ENCODE assay signal across 2 cellular contexts in genomic region chr12:132610051-132610759, GRCh38.
TF ChIP-seq lines count a peak whose summit lies in the region.

Gene LRCOL1 (minus strand): TSS chr12:132610582. CDS start chr12:132606251, 4,331 bp downstream.

TF ChIP-seq in liver, 16 proteins besides CTCF, POLR2A, EP300 and RAD21 (continued from another document):
- no peak for TF ChIP-seq NR2F2 (IDR thresholded peaks at IDR 0.05)
- no peak for TF ChIP-seq FOXA2 (IDR thresholded peaks at IDR 0.05)
- no peak for TF ChIP-seq GABPA (IDR thresholded peaks at IDR 0.05 in 1 of 2, conservative IDR thresholded peaks at IDR 0.05 in 1 of 2)
- no peak for TF ChIP-seq EGR1 (IDR thresholded peaks at IDR 0.05; ENCODE audit: low read depth in 2 of 2)
- no peak for TF ChIP-seq REST (IDR thresholded peaks at IDR 0.05)
- TF ChIP-seq YY1 (IDR thresholded peaks at IDR 0.05): no peak
- no peak for TF ChIP-seq TAF1 (conservative IDR thresholded peaks at IDR 0.05)
- TF ChIP-seq HNF4A (conservative IDR thresholded peaks at IDR 0.05): no peak
- TF ChIP-seq, protein P1, sequence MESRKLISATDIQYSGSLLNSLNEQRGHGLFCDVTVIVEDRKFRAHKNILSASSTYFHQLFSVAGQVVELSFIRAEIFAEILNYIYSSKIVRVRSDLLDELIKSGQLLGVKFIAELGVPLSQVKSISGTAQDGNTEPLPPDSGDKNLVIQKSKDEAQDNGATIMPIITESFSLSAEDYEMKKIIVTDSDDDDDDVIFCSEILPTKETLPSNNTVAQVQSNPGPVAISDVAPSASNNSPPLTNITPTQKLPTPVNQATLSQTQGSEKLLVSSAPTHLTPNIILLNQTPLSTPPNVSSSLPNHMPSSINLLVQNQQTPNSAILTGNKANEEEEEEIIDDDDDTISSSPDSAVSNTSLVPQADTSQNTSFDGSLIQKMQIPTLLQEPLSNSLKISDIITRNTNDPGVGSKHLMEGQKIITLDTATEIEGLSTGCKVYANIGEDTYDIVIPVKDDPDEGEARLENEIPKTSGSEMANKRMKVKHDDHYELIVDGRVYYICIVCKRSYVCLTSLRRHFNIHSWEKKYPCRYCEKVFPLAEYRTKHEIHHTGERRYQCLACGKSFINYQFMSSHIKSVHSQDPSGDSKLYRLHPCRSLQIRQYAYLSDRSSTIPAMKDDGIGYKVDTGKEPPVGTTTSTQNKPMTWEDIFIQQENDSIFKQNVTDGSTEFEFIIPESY (IDR thresholded peaks at IDR 0.05): no peak
- no peak for TF ChIP-seq ATF3 (IDR thresholded peaks at IDR 0.05)

TF ChIP-seq in HepG2, 621 proteins besides CTCF, POLR2A, EP300 and RAD21 (continued from another document):
- no peak for TF ChIP-seq FOXO4 (CRISPR knock-in tag; conservative IDR thresholded peaks at IDR 0.05)
- no peak for TF ChIP-seq HNRNPUL1 (IDR thresholded peaks at IDR 0.05; ENCODE audit: low read depth, low read length)
- no peak for TF ChIP-seq ZNF441 (CRISPR knock-in tag; IDR thresholded peaks at IDR 0.05; ENCODE audit: borderline replicate concordance)
- TF ChIP-seq ZNF556 (CRISPR knock-in tag; IDR thresholded peaks at IDR 0.05; ENCODE audit: borderline replicate concordance): no peak
- TF ChIP-seq ZNF280D (CRISPR knock-in tag; IDR thresholded peaks at IDR 0.05): no peak
- no peak for TF ChIP-seq PAX8 (CRISPR knock-in tag; IDR thresholded peaks at IDR 0.05; ENCODE audit: borderline replicate concordance)
- no peak for TF ChIP-seq ZNF772 (CRISPR knock-in tag; IDR thresholded peaks at IDR 0.05)
- TF ChIP-seq ATRX (CRISPR knock-in tag; IDR thresholded peaks at IDR 0.05; ENCODE audit: borderline replicate concordance): no peak
- no peak for TF ChIP-seq AKAP8 (CRISPR knock-in tag; IDR thresholded peaks at IDR 0.05)
- no peak for TF ChIP-seq ZNF274 (CRISPR knock-in tag; IDR thresholded peaks at IDR 0.05)
- TF ChIP-seq, protein P2, sequence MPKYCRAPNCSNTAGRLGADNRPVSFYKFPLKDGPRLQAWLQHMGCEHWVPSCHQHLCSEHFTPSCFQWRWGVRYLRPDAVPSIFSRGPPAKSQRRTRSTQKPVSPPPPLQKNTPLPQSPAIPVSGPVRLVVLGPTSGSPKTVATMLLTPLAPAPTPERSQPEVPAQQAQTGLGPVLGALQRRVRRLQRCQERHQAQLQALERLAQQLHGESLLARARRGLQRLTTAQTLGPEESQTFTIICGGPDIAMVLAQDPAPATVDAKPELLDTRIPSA (CRISPR knock-in tag; IDR thresholded peaks at IDR 0.05; ENCODE audit: borderline replicate concordance): no peak
- TF ChIP-seq TAF15 (IDR thresholded peaks at IDR 0.05; ENCODE audit: low read depth, low read length, poor library complexity, severe bottlenecking): no peak
- TF ChIP-seq NBN (conservative IDR thresholded peaks at IDR 0.05): no peak
- TF ChIP-seq, protein P3, sequence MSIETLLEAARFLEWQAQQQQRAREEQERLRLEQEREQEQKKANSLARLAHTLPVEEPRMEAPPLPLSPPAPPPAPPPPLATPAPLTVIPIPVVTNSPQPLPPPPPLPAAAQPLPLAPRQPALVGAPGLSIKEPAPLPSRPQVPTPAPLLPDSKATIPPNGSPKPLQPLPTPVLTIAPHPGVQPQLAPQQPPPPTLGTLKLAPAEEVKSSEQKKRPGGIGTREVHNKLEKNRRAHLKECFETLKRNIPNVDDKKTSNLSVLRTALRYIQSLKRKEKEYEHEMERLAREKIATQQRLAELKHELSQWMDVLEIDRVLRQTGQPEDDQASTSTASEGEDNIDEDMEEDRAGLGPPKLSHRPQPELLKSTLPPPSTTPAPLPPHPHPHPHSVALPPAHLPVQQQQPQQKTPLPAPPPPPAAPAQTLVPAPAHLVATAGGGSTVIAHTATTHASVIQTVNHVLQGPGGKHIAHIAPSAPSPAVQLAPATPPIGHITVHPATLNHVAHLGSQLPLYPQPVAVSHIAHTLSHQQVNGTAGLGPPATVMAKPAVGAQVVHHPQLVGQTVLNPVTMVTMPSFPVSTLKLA (IDR thresholded peaks at IDR 0.05): no peak
- TF ChIP-seq, protein P4, sequence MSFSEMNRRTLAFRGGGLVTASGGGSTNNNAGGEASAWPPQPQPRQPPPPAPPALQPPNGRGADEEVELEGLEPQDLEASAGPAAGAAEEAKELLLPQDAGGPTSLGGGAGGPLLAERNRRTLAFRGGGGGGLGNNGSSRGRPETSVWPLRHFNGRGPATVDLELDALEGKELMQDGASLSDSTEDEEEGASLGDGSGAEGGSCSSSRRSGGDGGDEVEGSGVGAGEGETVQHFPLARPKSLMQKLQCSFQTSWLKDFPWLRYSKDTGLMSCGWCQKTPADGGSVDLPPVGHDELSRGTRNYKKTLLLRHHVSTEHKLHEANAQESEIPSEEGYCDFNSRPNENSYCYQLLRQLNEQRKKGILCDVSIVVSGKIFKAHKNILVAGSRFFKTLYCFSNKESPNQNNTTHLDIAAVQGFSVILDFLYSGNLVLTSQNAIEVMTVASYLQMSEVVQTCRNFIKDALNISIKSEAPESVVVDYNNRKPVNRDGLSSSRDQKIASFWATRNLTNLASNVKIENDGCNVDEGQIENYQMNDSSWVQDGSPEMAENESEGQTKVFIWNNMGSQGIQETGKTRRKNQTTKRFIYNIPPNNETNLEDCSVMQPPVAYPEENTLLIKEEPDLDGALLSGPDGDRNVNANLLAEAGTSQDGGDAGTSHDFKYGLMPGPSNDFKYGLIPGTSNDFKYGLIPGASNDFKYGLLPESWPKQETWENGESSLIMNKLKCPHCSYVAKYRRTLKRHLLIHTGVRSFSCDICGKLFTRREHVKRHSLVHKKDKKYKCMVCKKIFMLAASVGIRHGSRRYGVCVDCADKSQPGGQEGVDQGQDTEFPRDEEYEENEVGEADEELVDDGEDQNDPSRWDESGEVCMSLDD (CRISPR knock-in tag; IDR thresholded peaks at IDR 0.05; ENCODE audit: borderline replicate concordance): no peak
- no peak for TF ChIP-seq CHCHD3 (CRISPR knock-in tag; IDR thresholded peaks at IDR 0.05)
- TF ChIP-seq, protein P5, sequence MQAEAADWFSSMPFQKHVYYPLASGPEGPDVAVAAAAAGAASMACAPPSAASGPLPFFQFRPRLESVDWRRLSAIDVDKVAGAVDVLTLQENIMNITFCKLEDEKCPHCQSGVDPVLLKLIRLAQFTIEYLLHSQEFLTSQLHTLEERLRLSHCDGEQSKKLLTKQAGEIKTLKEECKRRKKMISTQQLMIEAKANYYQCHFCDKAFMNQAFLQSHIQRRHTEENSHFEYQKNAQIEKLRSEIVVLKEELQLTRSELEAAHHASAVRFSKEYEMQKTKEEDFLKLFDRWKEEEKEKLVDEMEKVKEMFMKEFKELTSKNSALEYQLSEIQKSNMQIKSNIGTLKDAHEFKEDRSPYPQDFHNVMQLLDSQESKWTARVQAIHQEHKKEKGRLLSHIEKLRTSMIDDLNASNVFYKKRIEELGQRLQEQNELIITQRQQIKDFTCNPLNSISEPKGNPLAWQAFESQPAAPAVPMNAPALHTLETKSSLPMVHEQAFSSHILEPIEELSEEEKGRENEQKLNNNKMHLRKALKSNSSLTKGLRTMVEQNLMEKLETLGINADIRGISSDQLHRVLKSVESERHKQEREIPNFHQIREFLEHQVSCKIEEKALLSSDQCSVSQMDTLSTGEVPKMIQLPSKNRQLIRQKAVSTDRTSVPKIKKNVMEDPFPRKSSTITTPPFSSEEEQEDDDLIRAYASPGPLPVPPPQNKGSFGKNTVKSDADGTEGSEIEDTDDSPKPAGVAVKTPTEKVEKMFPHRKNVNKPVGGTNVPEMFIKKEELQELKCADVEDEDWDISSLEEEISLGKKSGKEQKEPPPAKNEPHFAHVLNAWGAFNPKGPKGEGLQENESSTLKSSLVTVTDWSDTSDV (CRISPR knock-in tag; IDR thresholded peaks at IDR 0.05): no peak
